10 cellular contexts compared by ENCODE assay signal in genomic region chr3:177320765-177321247, GRCh38.
DNase-seq lines count a peak whose midpoint lies in the region; ATAC-seq and TF ChIP-seq lines count a peak whose summit lies in the region.
"Had no signal": no experiment of that assay in that cellular context is flagged by ENCODE, and none has a peak within 500 bp of the region (broad histone marks: within the 10 kb centered on the region; RNA-seq: fewer than 3 reads in every experiment).

No MANE protein-coding gene starts in this region.

- no peak for DNase-seq in hepatocyte (ENCODE audit: low spot score)
- DNase-seq in brain microvascular endothelial cell: no peak
- no peak for DNase-seq in SIG-M5 (lab: John Stamatoyannopoulos, UW)
- DNase-seq in effector memory CD4-positive, alpha-beta T cell: no peak
- no peak for DNase-seq in NCI-H2029 treated with DMSO at 0.1 percent for 48 hours (lab: John Stamatoyannopoulos, UW)
- DNase-seq: DMS79 treated with DMSO at 0.1 percent for 48 hours; stimulated activated CD4-positive, alpha-beta T cell treated with anti-CD3 and anti-CD28 coated beads, Interleukin-4, amount 100 ng/mL, for 4 hours had no signal

- TF ChIP-seq CTCF in DOHH2 (IDR thresholded peaks at IDR 0.05; ENCODE audit: low read depth, low read length, poor library complexity, severe bottlenecking) (no peak), hepatocyte (IDR thresholded peaks at IDR 0.05; ENCODE audit: poor library complexity) (no peak), brain microvascular endothelial cell (IDR thresholded peaks at IDR 0.05; ENCODE audit: low read depth, low read length, missing control alignments) (no peak)

- H3K79me2 ChIP-seq in DOHH2 (ENCODE audit: control insufficient read depth, low read length) (no peaks in the 10 kb centered on the region), hepatocyte (no peaks in the 10 kb centered on the region)

- in situ Hi-C loops in brain microvascular endothelial cell (cut with HindIII; ENCODE audit: low pct_ligation_motif_present, low sequenced_read_pairs): no loop called here

- peak; percentile 65 for ATAC-seq in GM19467 (IDR thresholded peaks at IDR 0.05; ENCODE audit: unreplicated experiment)
- peak; percentile 66 for ATAC-seq in HG03460 (IDR thresholded peaks at IDR 0.05; ENCODE audit: unreplicated experiment)

- H3K27ac ChIP-seq in DOHH2 (ENCODE audit: low read depth, low read length): peak overlapping the region; percentile 92
- H3K27ac ChIP-seq in hepatocyte: peak overlapping the region; percentile 76
- no peak overlapping the region for H3K27ac ChIP-seq in brain microvascular endothelial cell
- H3K27ac ChIP-seq in effector memory CD4-positive, alpha-beta T cell (ENCODE audit: insufficient read depth, low read length, poor library complexity, severe bottlenecking): no peak overlapping the region

- H3K4me1 ChIP-seq in DOHH2 (ENCODE audit: control insufficient read depth, low read length) (peaks cover 92% of the 10 kb centered on the region), hepatocyte (ENCODE audit: insufficient read depth) (peaks cover 10% of the 10 kb centered on the region)
- H3K4me1 ChIP-seq in effector memory CD4-positive, alpha-beta T cell (ENCODE audit: control insufficient read depth, insufficient read depth, low read length, poor library complexity, severe bottlenecking): peaks cover 5% of the 10 kb centered on the region

- peak overlapping the region; percentile 61 for H3K4me3 ChIP-seq in DOHH2 (ENCODE audit: low read length)
- no peak overlapping the region for H3K4me3 ChIP-seq in hepatocyte
- no peak overlapping the region for H3K4me3 ChIP-seq in brain microvascular endothelial cell (ENCODE audit: low read depth, low read length)
- no peak overlapping the region for H3K4me3 ChIP-seq in effector memory CD4-positive, alpha-beta T cell (ENCODE audit: insufficient read depth, low read depth, low read length, poor library complexity, severe bottlenecking)

- no peaks in the 10 kb centered on the region for H3K9me2 ChIP-seq in DOHH2 (replicated peaks; ENCODE audit: control insufficient read depth, low read length)
- no peaks in the 10 kb centered on the region for H3K9me2 ChIP-seq in hepatocyte (replicated peaks; ENCODE audit: insufficient read depth)

- H3K27me3 ChIP-seq in DOHH2 (ENCODE audit: control insufficient read depth, low read length) (no peaks in the 10 kb centered on the region), hepatocyte (no peaks in the 10 kb centered on the region), brain microvascular endothelial cell (replicated peaks) (no peaks in the 10 kb centered on the region)
- no peaks in the 10 kb centered on the region for H3K27me3 ChIP-seq in effector memory CD4-positive, alpha-beta T cell (replicated peaks; ENCODE audit: control insufficient read depth, insufficient read depth, low read length, poor library complexity, severe bottlenecking)

- H3K4me2 ChIP-seq in DOHH2 (ENCODE audit: low read length) (peak overlapping the region; percentile 80), hepatocyte (peak overlapping the region; percentile 20)

- H3K9me3 ChIP-seq in DOHH2 (ENCODE audit: control insufficient read depth, insufficient read depth, low read length) (no peaks in the 10 kb centered on the region), hepatocyte (ENCODE audit: low read depth) (no peaks in the 10 kb centered on the region)
- H3K9me3 ChIP-seq in effector memory CD4-positive, alpha-beta T cell (ENCODE audit: control insufficient read depth, low read length): no peaks in the 10 kb centered on the region

- H4K20me1 ChIP-seq in DOHH2 (ENCODE audit: control insufficient read depth, insufficient read depth, low read depth, low read length): no peaks in the 10 kb centered on the region
- no peaks in the 10 kb centered on the region for H4K20me1 ChIP-seq in hepatocyte (ENCODE audit: insufficient read depth, poor library complexity, severe bottlenecking)

- H3K36me3 ChIP-seq in DOHH2 (ENCODE audit: control insufficient read depth, low read length) (no peaks in the 10 kb centered on the region), hepatocyte (replicated peaks; ENCODE audit: insufficient read depth, low read depth) (no peaks in the 10 kb centered on the region), brain microvascular endothelial cell (replicated peaks) (no peaks in the 10 kb centered on the region)
- H3K36me3 ChIP-seq in effector memory CD4-positive, alpha-beta T cell (ENCODE audit: control insufficient read depth, insufficient read depth, low read length): no peaks in the 10 kb centered on the region

- 35% methylated on average over 4 of the region's 4 CpGs for WGBS in hepatocyte (ENCODE audit: low lambda C conversion rate, missing lambda C conversion rate)

- peak overlapping the region; percentile 35 for H2AFZ ChIP-seq in hepatocyte

- peaks cover 25% of the 10 kb centered on the region for H3F3A ChIP-seq in DOHH2 (ENCODE audit: control insufficient read depth, insufficient read depth)

Comparison
In these comparisons a context has a peak if more than half of its experiments do, and no peak if none do; other contexts are left out.
1. H3K27ac ChIP-seq: peak in DOHH2 (single experiment) and hepatocyte (single experiment); none in brain microvascular endothelial cell (single experiment) and effector memory CD4-positive, alpha-beta T cell (single experiment).